ENCODE assay signal across 8 cellular contexts in genomic region chr16:1771864-1772361, GRCh38. TPM values are rescaled to one million over a fixed set of nuclear protein-coding genes. Genes with fewer than 3 reads are reported as not detected.
DNase-seq lines count a peak whose midpoint lies in the region; ATAC-seq and TF ChIP-seq lines count a peak whose summit lies in the region.

No MANE protein-coding gene starts in this region.

- H4K91ac ChIP-seq in H9 (ENCODE audit: insufficient read length, low read depth, low read length), result no peak overlapping the region

- H3K36me3 Mint-ChIP-seq in H9 (ENCODE audit: insufficient read depth in 1 of 3, low read depth in 3 of 3), result peaks cover 11 to 52% (median 33%) of the 10 kb centered on the region in 3 experiments; a peak in 6 of 7 replicates

- H3K27ac ChIP-seq in H9 (ENCODE audit: insufficient read length, low read depth, low read length) (no peak overlapping the region), SU-DHL-6 (ENCODE audit: low read depth, low read length) (peak overlapping the region; percentile 84), skeletal muscle tissue (ENCODE audit: low read depth, low read length) (peak overlapping the region; percentile 30)

- peaks cover 9% of the 10 kb centered on the region for H3K23me2 ChIP-seq in H9 (ENCODE audit: insufficient read length, low read depth, low read length, poor library complexity, severe bottlenecking)

- peaks cover 16% of the 10 kb centered on the region; the same call in 1 of the 2 replicates for H3F3A ChIP-seq in SU-DHL-6 (ENCODE audit: insufficient read depth)

- no peaks in the 10 kb centered on the region for H3K9me2 ChIP-seq in SU-DHL-6 (replicated peaks; ENCODE audit: insufficient read depth, low read length)

- no peaks in the 10 kb centered on the region; the same call in 1 of the 2 replicates for H3K27me3 Mint-ChIP-seq in H9 (ENCODE audit: low read depth)

- no peaks in the 10 kb centered on the region for H3K27me3 ChIP-seq in H9 (ENCODE audit: insufficient read depth, low read length)
- H3K27me3 ChIP-seq in SU-DHL-6 (ENCODE audit: low read length), result no peaks in the 10 kb centered on the region
- no peaks in the 10 kb centered on the region for H3K27me3 ChIP-seq in skeletal muscle tissue (ENCODE audit: control insufficient read depth in 3 of 3, insufficient read depth in 3 of 3, low read length in 3 of 3)

- no peak overlapping the region for H2BK5ac ChIP-seq in H9 (ENCODE audit: insufficient read length, low read length)

- no peaks in the 10 kb centered on the region for H3K9me3 Mint-ChIP-seq in H9

- H3K79me1 ChIP-seq in H9 (ENCODE audit: insufficient read depth, low read depth, low read length, poor library complexity, severe bottlenecking), result peaks cover 5% of the 10 kb centered on the region

- no peaks in the 10 kb centered on the region for H3K36me3 ChIP-seq in SU-DHL-6 (ENCODE audit: low read length)
- peaks cover 26 to 37% (median 30%) of the 10 kb centered on the region in 3 donors for H3K36me3 ChIP-seq in skeletal muscle tissue (ENCODE audit: control insufficient read depth in 3 of 3, insufficient read depth in 3 of 3, low read length in 3 of 3)

- no CpG with 5 or more reads among the region's 22 CpGs for WGBS in H9 (ENCODE audit: extremely low coverage, insufficient read length, low lambda C conversion rate)

- H3K4me1 Mint-ChIP-seq in H9, result peaks cover 3 to 19% of the 10 kb centered on the region in 2 experiments

- no peaks in the 10 kb centered on the region; the same call in 1 of the 2 replicates for H3K79me2 ChIP-seq in H9 (ENCODE audit: insufficient read depth, low read length)
- peaks cover 16% of the 10 kb centered on the region for H3K79me2 ChIP-seq in SU-DHL-6 (ENCODE audit: insufficient read depth, low read length)

- H3K4me1 ChIP-seq in H9 (ENCODE audit: insufficient read depth, low read length) (no peaks in the 10 kb centered on the region), skeletal muscle tissue (ENCODE audit: control insufficient read depth in 3 of 3, insufficient read depth in 3 of 3, low read length in 3 of 3) (peaks cover 29 to 49% (median 37%) of the 10 kb centered on the region in 3 donors)

- no peak overlapping the region for H3K23ac ChIP-seq in H9 (ENCODE audit: insufficient read length, low read depth, low read length)

- DNase-seq in H9 (peak; percentile 54), foreskin fibroblast (no peak), KG1 (lab: John Stamatoyannopoulos, UW) (no peak)

- peak overlapping the region; percentile 5; the same call in 1 of the 2 replicates for H3K14ac ChIP-seq in H9 (ENCODE audit: insufficient read depth, low read length)

- H2BK120ac ChIP-seq in H9 (ENCODE audit: low read depth, low read length, poor library complexity, severe bottlenecking), result no peak overlapping the region

- H3K4ac ChIP-seq in H9 (ENCODE audit: low read depth, low read length), result no peak overlapping the region

- no peak overlapping the region for H4K8ac ChIP-seq in H9 (replicated peaks; ENCODE audit: insufficient read length, low read depth, low read length)

- H4K20me1 ChIP-seq in H9 (ENCODE audit: control insufficient read depth, insufficient read depth, insufficient read length) (no peaks in the 10 kb centered on the region), SU-DHL-6 (ENCODE audit: low read depth, low read length) (no peaks in the 10 kb centered on the region)

- no peak overlapping the region for H2BK15ac ChIP-seq in H9 (ENCODE audit: low read depth, low read length)

- H2BK12ac ChIP-seq in H9 (ENCODE audit: insufficient read length, low read depth, low read length), result no peak overlapping the region

- H3K4me2 ChIP-seq in H9 (ENCODE audit: insufficient read depth, insufficient read length, low read length) (peak overlapping the region; percentile 47), SU-DHL-6 (ENCODE audit: low read depth, low read length, poor library complexity, severe bottlenecking) (peak overlapping the region; percentile 95)

- H3K18ac ChIP-seq in H9 (ENCODE audit: insufficient read length, low read depth, low read length), result no peak overlapping the region

- no peak for TF ChIP-seq CTCF in H9 (conservative IDR thresholded peaks at IDR 0.05)
- TF ChIP-seq CTCF in SU-DHL-6 (IDR thresholded peaks at IDR 0.05; ENCODE audit: insufficient read depth, low read length, poor library complexity, severe bottlenecking), result no peak
- TF ChIP-seq CTCF in foreskin fibroblast (IDR thresholded peaks at IDR 0.05; ENCODE audit: low read depth, low read length), result no peak

- H3T11ph ChIP-seq in H9 (ENCODE audit: low read length), result no peak overlapping the region

- H3K56ac ChIP-seq in H9 (ENCODE audit: insufficient read length, low read depth, low read length), result no peak overlapping the region

- H4K5ac ChIP-seq in H9 (ENCODE audit: insufficient read length, low read depth, low read length), result no peak overlapping the region

- H3K4me3 ChIP-seq in SU-DHL-6 (ENCODE audit: insufficient read depth, low read length, poor library complexity, severe bottlenecking) (peak overlapping the region; percentile 90), foreskin fibroblast (ENCODE audit: low read depth in 1 of 2, low read length in 2 of 2) (peak overlapping the region; percentile 62 to 75), skeletal muscle tissue (ENCODE audit: low read length in 3 of 3) (peak overlapping the region; percentile 67 to 90 (median 90))

- H2AK5ac ChIP-seq in H9 (ENCODE audit: insufficient read length, low read length), result no peak overlapping the region

- H3K9me3 ChIP-seq in H9 (ENCODE audit: control insufficient read depth, low read depth, low read length), result no peaks in the 10 kb centered on the region
- no peaks in the 10 kb centered on the region for H3K9me3 ChIP-seq in SU-DHL-6 (ENCODE audit: insufficient read depth, low read length)
- no peaks in the 10 kb centered on the region for H3K9me3 ChIP-seq in skeletal muscle tissue (ENCODE audit: control insufficient read depth in 3 of 3, low read length in 3 of 3)

- H3K9ac ChIP-seq in H9 (ENCODE audit: extremely low read depth, insufficient read length, low read length) (peak overlapping the region; percentile 66), SU-DHL-6 (ENCODE audit: low read length) (peak overlapping the region; percentile 93), skeletal muscle tissue (ENCODE audit: low read depth in 1 of 3, low read length in 3 of 3) (peak overlapping the region; percentile 74 to 95 (median 83))

- ATAC-seq in GM21717 (IDR thresholded peaks at IDR 0.05; ENCODE audit: unreplicated experiment) (no peak), GM18519 (IDR thresholded peaks at IDR 0.05; ENCODE audit: low FRiP score, unreplicated experiment) (no peak), HG03378 (IDR thresholded peaks at IDR 0.05; ENCODE audit: unreplicated experiment) (no peak)

- H3K4me3 Mint-ChIP-seq in H9, result peak overlapping the region; percentile 95 to 98

- H2BK20ac ChIP-seq in H9 (ENCODE audit: low read depth, low read length, poor library complexity, severe bottlenecking), result no peak overlapping the region

- H2AFZ ChIP-seq in H9 (ENCODE audit: low read length) (no peak overlapping the region), SU-DHL-6 (ENCODE audit: low read depth, low read length, severe bottlenecking) (no peak overlapping the region)

- H3K27ac Mint-ChIP-seq in H9, result peak overlapping the region; percentile 98 to 99 (median 99); a peak in 6 of 7 replicates

RNA-seq across cellular contexts. Expression of gene NME3, which starts 0.6 kb away (rescaled TPM):
- total RNA-seq in H9 (2021), result 76.9 and 81.9 TPM in 2 replicates
- 20.4 TPM for total RNA-seq in skeletal muscle tissue

RNA-seq across cellular contexts. Expression of gene EME2, which starts 0.7 kb away (rescaled TPM):
- total RNA-seq in H9 (2021) (60.4 and 63.6 TPM in 2 replicates), skeletal muscle tissue (5.2 TPM)

RNA-seq across cellular contexts. Expression of gene MRPS34, which starts 1.0 kb away (rescaled TPM):
- total RNA-seq in H9 (2021) (199 and 205 TPM in 2 replicates), skeletal muscle tissue (17.7 TPM)

RNA-seq across cellular contexts. Expression of gene SPSB3, which starts 10.5 kb away (rescaled TPM):
- total RNA-seq in H9 (2021) (19.9 and 20.0 TPM in 2 replicates), skeletal muscle tissue (27.7 TPM)

RNA-seq across cellular contexts. Expression of gene NUBP2, which starts 10.8 kb away (rescaled TPM):
- 67.7 and 69.4 TPM in 2 replicates for total RNA-seq in H9 (2021)
- 40.7 TPM for total RNA-seq in skeletal muscle tissue

Comparison
In these comparisons a context has a peak if more than half of its experiments do, and no peak if none do; other contexts are left out.
1. RNA of gene MRPS34, which starts 1.0 kb away (total RNA-seq): 199 to 205 TPM in H9; 17.7 TPM in skeletal muscle tissue (single experiment); every median in the first group is over 10 times any median in the second.
2. Peak in every context shown above with its lines, with median percentiles within 50 percentile points of each other: H3K9ac ChIP-seq and H3K4me3 ChIP-seq.